Comparison of ENCODE assay signal across 1 cellular context in genomic region chr3:46359748-46360509, GRCh38.
TF ChIP-seq lines count a peak whose summit lies in the region.

No MANE protein-coding gene starts in this region.

TF ChIP-seq in HEK293, 187 proteins besides CTCF, POLR2A, EP300 and RAD21 (continued from another document):
- TF ChIP-seq ZNF366 (tag by site-specific recombination; conservative IDR thresholded peaks at IDR 0.05), result peak; percentile 49; the same call in 1 of the 2 replicates
